17 cellular contexts compared by ENCODE assay signal in genomic region chr2:240234503-240234951, GRCh38.
A peak's percentile ranks its signal among the peaks of the same experiment; 100 is the strongest.
DNase-seq lines count a peak whose midpoint lies in the region; ATAC-seq, FAIRE-seq and TF ChIP-seq lines count a peak whose summit lies in the region.
"Had no signal": no experiment of that assay in that cellular context is flagged by ENCODE, and none has a peak within 500 bp of the region (broad histone marks: within the 10 kb centered on the region; RNA-seq: fewer than 3 reads in every experiment).

No MANE protein-coding gene starts in this region.

- TF ChIP-seq POLR2A in HepG2 (IDR thresholded peaks at IDR 0.05; ENCODE audit: insufficient read depth in 1 of 2, low read depth in 2 of 2, low read length in 2 of 2), result no peak
- TF ChIP-seq POLR2A in stomach (IDR thresholded peaks at IDR 0.05), result no peak

- no peaks in the 10 kb centered on the region for H3K79me2 ChIP-seq in HepG2 (ENCODE audit: insufficient read depth, low read length)

- H3K27me3 Mint-ChIP-seq in chondrocyte (ENCODE audit: low read depth) (no peaks in the 10 kb centered on the region), immature natural killer cell (ENCODE audit: low read depth in 3 of 3) (peaks cover 3 to 8% (median 6%) of the 10 kb centered on the region in 3 donors)
- peaks cover 28% of the 10 kb centered on the region for H3K27me3 Mint-ChIP-seq in stimulated activated naive CD8-positive, alpha-beta T cell treated with anti-CD3 and anti-CD28 coated beads, Interleukin-15, amount 100 ng/mL, for 72 hours

- H3K27me3 ChIP-seq in HepG2 (ENCODE audit: control insufficient read depth in 1 of 2, insufficient read depth in 2 of 2, low read length in 2 of 2), result peaks cover 12 to 58% of the 10 kb centered on the region in 2 experiments
- peaks cover 0 to 4% (median 0%) of the 10 kb centered on the region in 3 donors for H3K27me3 ChIP-seq in stomach

- POLR2A ChIA-PET in HepG2 (lab: Yijun Ruan, JAX), result interaction anchor here (0.9 to 2.7 kb wide), 2 partner anchors 17 to 22 kb away, joined by 3 to 23 read pairs; no protein-coding TSS in a partner anchor

- DNase-seq in activated effector memory CD4-positive, alpha-beta T cell treated with anti-CD3 and anti-CD28 coated beads, Interleukin-2, amount 50 U/mL, for 16 hours, result peak; percentile 53
- DNase-seq in activated effector memory CD4-positive, alpha-beta T cell treated with Interleukin-2 at 50 U/mL for 16 hours, result no peak
- DNase-seq in chondrocyte (ENCODE audit: low spot score), result no peak
- no peak for DNase-seq in HepG2 (ENCODE audit: low spot score)
- DNase-seq in stomach, result no peak
- DNase-seq in immature natural killer cell, result no peak
- DNase-seq in cerebellar nuclear complex (lab: John Stamatoyannopoulos, UW), result no peak
- DNase-seq in stimulated activated naive CD8-positive, alpha-beta T cell treated with anti-CD3 and anti-CD28 coated beads, Interleukin-15, amount 100 ng/mL, for 72 hours, result no peak
- DNase-seq: activated B cell treated with CpG ODN at 0.5 μM for 24 hours, COR-L47, GF-D8, NCI-H1694 treated with DMSO at 0.1 percent for 48 hours, NCI-H524 treated with DMSO at 0.1 percent for 48 hours had no signal

- intact Hi-C loops in HepG2 (cut with micrococcal nuclease; ENCODE audit: unreplicated experiment) (loop anchor here (10.0 kb wide), 1 partner anchor 110 kb away; no protein-coding TSS in a partner anchor), stomach (cut with DNase I; ENCODE audit: low total_unique reads) (loop anchor here (5.0 kb wide), 1 partner anchor 203 kb away; the partner anchor contains the start of gene GPC1)

- H3K4me3 ChIP-seq in HepG2 (replicated peaks in 1 of 3; ENCODE audit: insufficient read depth in 1 of 3, low read depth in 2 of 3, low read length in 3 of 3) (no peak overlapping the region), stomach (no peak overlapping the region)
- H3K4me3 ChIP-seq: HAP-1, skin epidermis had no signal

- no peak overlapping the region for H3K27ac ChIP-seq in HepG2 (ENCODE audit: extremely low read length, insufficient read depth, low read length)
- peak overlapping the region in 3 of 5 donors; percentile 24 to 69 (median 64) for H3K27ac ChIP-seq in stomach
- H3K27ac ChIP-seq: HL-60, skin epidermis had no signal

- peak overlapping the region; percentile 22 for H3K27ac Mint-ChIP-seq in chondrocyte (ENCODE audit: unreplicated experiment)
- H3K27ac Mint-ChIP-seq in immature natural killer cell, result peak overlapping the region in 1 of 6 donors; percentile 35
- no peak overlapping the region for H3K27ac Mint-ChIP-seq in stimulated activated naive CD8-positive, alpha-beta T cell treated with anti-CD3 and anti-CD28 coated beads, Interleukin-15, amount 100 ng/mL, for 72 hours
- H3K27ac Mint-ChIP-seq: activated B cell treated with CpG ODN at 0.5 μM for 24 hours had no signal

- H3K9me3 ChIP-seq in HepG2 (ENCODE audit: low read length) (0 out of 2 replicates have a peak, but pooled peaks cover under 1% of the 10 kb centered on the region), stomach (peaks cover 0 to 3% (median 2%) of the 10 kb centered on the region in 4 donors)
- H3K9me3 ChIP-seq: HAP-1 had no signal

- H2AFZ ChIP-seq in HepG2 (ENCODE audit: low read length), result no peak overlapping the region

- peaks cover 15% of the 10 kb centered on the region for H3K4me1 ChIP-seq in HepG2 (ENCODE audit: insufficient read depth, low read length)
- H3K4me1 ChIP-seq in stomach, result peaks cover 27 to 41% (median 38%) of the 10 kb centered on the region in 4 donors
- H3K4me1 ChIP-seq: HAP-1 had no signal

- no peak overlapping the region for H3K4me2 ChIP-seq in HepG2 (ENCODE audit: low read depth, low read length)

- no TSS peak for BruUV-seq in HepG2 (replicated peaks; lab: Mats Ljungman, UMichigan)

- in situ Hi-C loops in HepG2 (cut with HindIII; ENCODE audit: extremely low pct_ligation_motif_present, low pct_unique_long_range_greater_than_20kb), result loop anchor here (5.0 kb wide), 1 partner anchor 203 kb away; the partner anchor contains the start of gene GPC1

- H3K36me3 Mint-ChIP-seq in chondrocyte (ENCODE audit: low read depth) (no peaks in the 10 kb centered on the region), immature natural killer cell (no peaks in the 10 kb centered on the region)

- CTCF ChIA-PET in HepG2 (lab: Yijun Ruan, JAX; ENCODE audit: low intra/inter-chr PET ratio, low total read pairs), result interaction anchor here (2.5 kb wide), 1 partner anchor 203 kb away, joined by 84 read pairs; no protein-coding TSS in a partner anchor

- H3K36me3 ChIP-seq in HepG2 (replicated peaks in 1 of 2; ENCODE audit: control insufficient read depth in 1 of 2, insufficient read depth in 2 of 2, low read length in 2 of 2), result no peaks in the 10 kb centered on the region
- H3K36me3 ChIP-seq in stomach, result no peaks in the 10 kb centered on the region
- H3K36me3 ChIP-seq: HAP-1 had no signal

- no peak for TF ChIP-seq RAD21 in HepG2 (CRISPR knock-in tag; IDR thresholded peaks at IDR 0.05)

- H3K4me1 Mint-ChIP-seq in chondrocyte (ENCODE audit: low read depth) (peaks cover 37% of the 10 kb centered on the region), immature natural killer cell (peaks cover 0 to 7% of the 10 kb centered on the region in 2 donors)
- H3K4me1 Mint-ChIP-seq in stimulated activated naive CD8-positive, alpha-beta T cell treated with anti-CD3 and anti-CD28 coated beads, Interleukin-15, amount 100 ng/mL, for 72 hours, result no peaks in the 10 kb centered on the region

- ATAC-seq in HepG2, result no peak; the same call in 2 of the 3 replicates
- no peak for ATAC-seq in stimulated activated naive CD8-positive, alpha-beta T cell treated with anti-CD3 and anti-CD28 coated beads, Interleukin-15, amount 100 ng/mL, for 72 hours

- TF ChIP-seq EP300 in HepG2 (IDR thresholded peaks at IDR 0.05; ENCODE audit: low read depth in 2 of 2, low read length in 2 of 2) (no peak), HepG2 (CRISPR knock-in tag; IDR thresholded peaks at IDR 0.05; ENCODE audit: borderline replicate concordance) (no peak), stomach (IDR thresholded peaks at IDR 0.05) (no peak)

- FAIRE-seq in HepG2 (lab: Jason Lieb, UNC), result no peak

- 10% methylated on average over 7 of the region's 8 CpGs for WGBS in HepG2 (ENCODE audit: low lambda C conversion rate)
- 67 to 73% (median 70%) methylated on average over 5 to 8 of the region's 8 CpGs for WGBS in stomach, 5 donors

- H3K4me3 Mint-ChIP-seq in chondrocyte (ENCODE audit: unreplicated experiment) (no peak overlapping the region), immature natural killer cell (peak overlapping the region in 2 of 5 donors; percentile 8 to 46)
- H3K4me3 Mint-ChIP-seq in stimulated activated naive CD8-positive, alpha-beta T cell treated with anti-CD3 and anti-CD28 coated beads, Interleukin-15, amount 100 ng/mL, for 72 hours, result no peak overlapping the region
- H3K4me3 Mint-ChIP-seq: neural crest cell had no signal

- peaks cover 8% of the 10 kb centered on the region for H3K9me3 Mint-ChIP-seq in chondrocyte (ENCODE audit: low read depth)
- peaks cover 0 to 2% (median 0%) of the 10 kb centered on the region in 6 donors for H3K9me3 Mint-ChIP-seq in immature natural killer cell
- H3K9me3 Mint-ChIP-seq in stimulated activated naive CD8-positive, alpha-beta T cell treated with anti-CD3 and anti-CD28 coated beads, Interleukin-15, amount 100 ng/mL, for 72 hours, result peaks cover 0 to under 1% of the 10 kb centered on the region in 2 donors

- no peak overlapping the region for H3K9ac ChIP-seq in HepG2 (ENCODE audit: insufficient read depth, low read depth, low read length)

- no peak for TF ChIP-seq CTCF in chondrocyte (IDR thresholded peaks at IDR 0.05)
- no peak for TF ChIP-seq CTCF in HepG2 (CRISPR knock-in tag; IDR thresholded peaks at IDR 0.05)
- no peak for TF ChIP-seq CTCF in stomach (IDR thresholded peaks at IDR 0.05)

- peaks cover 5% of the 10 kb centered on the region; the same call in 1 of the 2 replicates for H4K20me1 ChIP-seq in HepG2 (ENCODE audit: insufficient read depth, low read length)

TF ChIP-seq in HepG2, 621 proteins besides CTCF, POLR2A, EP300 and RAD21:
- TF ChIP-seq ZNF883 (CRISPR knock-in tag; IDR thresholded peaks at IDR 0.05; ENCODE audit: not compliant biosample characterization) (peak; percentile 37), ZNF781 (CRISPR knock-in tag; IDR thresholded peaks at IDR 0.05; ENCODE audit: borderline replicate concordance, not compliant biosample characterization) (no peak), SOX6 (IDR thresholded peaks at IDR 0.05) (no peak), SOX6 (CRISPR knock-in tag; IDR thresholded peaks at IDR 0.05) (no peak), ONECUT2 (CRISPR knock-in tag; IDR thresholded peaks at IDR 0.05) (no peak), MBD4 (IDR thresholded peaks at IDR 0.05; ENCODE audit: borderline replicate concordance, low read length) (no peak)
TF ChIP-seq in HepG2: peak in this region for 1.
